ENCODE assay signal across 1 cellular context in the genomic region with DNA sequence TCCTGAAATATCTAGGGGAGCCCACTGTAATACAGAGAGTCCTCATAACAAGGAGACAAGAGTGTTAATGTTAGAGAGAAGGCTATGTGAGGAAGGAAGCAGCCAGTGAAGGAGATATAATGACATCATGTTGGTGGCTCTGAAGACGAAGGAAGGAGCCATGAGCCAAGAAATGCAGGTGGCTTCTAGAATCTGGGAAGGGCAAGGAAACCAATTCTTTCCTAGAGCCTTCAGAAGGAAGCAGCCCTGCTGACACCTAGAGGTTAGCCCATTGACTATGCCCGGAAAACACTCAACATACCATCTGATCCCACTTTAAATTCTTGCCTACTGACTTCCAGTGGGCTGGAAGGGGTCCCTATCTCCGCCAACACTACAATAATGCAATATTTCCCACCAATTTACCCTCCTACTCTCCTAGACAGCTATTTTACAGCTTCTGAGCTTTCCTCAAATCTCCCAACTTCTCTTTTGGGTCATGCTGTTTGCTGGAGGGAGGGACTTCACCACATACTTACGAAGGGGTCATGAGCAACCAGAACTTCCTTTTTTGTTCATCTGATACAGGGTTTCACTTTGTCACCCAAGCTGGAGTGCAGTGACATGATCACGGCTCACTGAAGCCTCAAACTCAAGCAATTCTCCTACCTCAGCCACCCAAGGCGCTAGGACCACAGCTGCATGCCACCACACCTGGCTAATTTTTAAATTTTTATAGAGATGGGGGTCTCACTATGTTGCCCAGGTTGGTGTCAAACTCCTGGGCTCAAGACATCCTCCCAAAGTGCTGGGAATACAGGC.
TF ChIP-seq lines count a peak whose summit lies in the region.

No MANE protein-coding gene starts in this region.

TF ChIP-seq in HepG2, 621 proteins besides CTCF, POLR2A, EP300 and RAD21:
- TF ChIP-seq TFDP1 (CRISPR knock-in tag; IDR thresholded peaks at IDR 0.05; ENCODE audit: borderline replicate concordance) (no peak), ZNF768 (CRISPR knock-in tag; IDR thresholded peaks at IDR 0.05) (no peak), HMGA1 (CRISPR knock-in tag; conservative IDR thresholded peaks at IDR 0.05) (no peak), GPN1 (CRISPR knock-in tag; IDR thresholded peaks at IDR 0.05; ENCODE audit: borderline replicate concordance) (no peak), ZBTB25 (CRISPR knock-in tag; IDR thresholded peaks at IDR 0.05) (no peak), CENPX (CRISPR knock-in tag; IDR thresholded peaks at IDR 0.05) (no peak), NPAS2 (CRISPR knock-in tag; IDR thresholded peaks at IDR 0.05; ENCODE audit: borderline replicate concordance) (no peak), ZNF24 (IDR thresholded peaks at IDR 0.05) (no peak), TCF12 (IDR thresholded peaks at IDR 0.05) (no peak), TCF12 (CRISPR knock-in tag; IDR thresholded peaks at IDR 0.05) (no peak)
- TF ChIP-seq, protein P1, sequence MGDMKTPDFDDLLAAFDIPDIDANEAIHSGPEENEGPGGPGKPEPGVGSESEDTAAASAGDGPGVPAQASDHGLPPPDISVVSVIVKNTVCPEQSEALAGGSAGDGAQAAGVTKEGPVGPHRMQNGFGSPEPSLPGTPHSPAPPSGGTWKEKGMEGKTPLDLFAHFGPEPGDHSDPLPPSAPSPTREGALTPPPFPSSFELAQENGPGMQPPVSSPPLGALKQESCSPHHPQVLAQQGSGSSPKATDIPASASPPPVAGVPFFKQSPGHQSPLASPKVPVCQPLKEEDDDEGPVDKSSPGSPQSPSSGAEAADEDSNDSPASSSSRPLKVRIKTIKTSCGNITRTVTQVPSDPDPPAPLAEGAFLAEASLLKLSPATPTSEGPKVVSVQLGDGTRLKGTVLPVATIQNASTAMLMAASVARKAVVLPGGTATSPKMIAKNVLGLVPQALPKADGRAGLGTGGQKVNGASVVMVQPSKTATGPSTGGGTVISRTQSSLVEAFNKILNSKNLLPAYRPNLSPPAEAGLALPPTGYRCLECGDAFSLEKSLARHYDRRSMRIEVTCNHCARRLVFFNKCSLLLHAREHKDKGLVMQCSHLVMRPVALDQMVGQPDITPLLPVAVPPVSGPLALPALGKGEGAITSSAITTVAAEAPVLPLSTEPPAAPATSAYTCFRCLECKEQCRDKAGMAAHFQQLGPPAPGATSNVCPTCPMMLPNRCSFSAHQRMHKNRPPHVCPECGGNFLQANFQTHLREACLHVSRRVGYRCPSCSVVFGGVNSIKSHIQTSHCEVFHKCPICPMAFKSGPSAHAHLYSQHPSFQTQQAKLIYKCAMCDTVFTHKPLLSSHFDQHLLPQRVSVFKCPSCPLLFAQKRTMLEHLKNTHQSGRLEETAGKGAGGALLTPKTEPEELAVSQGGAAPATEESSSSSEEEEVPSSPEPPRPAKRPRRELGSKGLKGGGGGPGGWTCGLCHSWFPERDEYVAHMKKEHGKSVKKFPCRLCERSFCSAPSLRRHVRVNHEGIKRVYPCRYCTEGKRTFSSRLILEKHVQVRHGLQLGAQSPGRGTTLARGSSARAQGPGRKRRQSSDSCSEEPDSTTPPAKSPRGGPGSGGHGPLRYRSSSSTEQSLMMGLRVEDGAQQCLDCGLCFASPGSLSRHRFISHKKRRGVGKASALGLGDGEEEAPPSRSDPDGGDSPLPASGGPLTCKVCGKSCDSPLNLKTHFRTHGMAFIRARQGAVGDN (CRISPR knock-in tag; IDR thresholded peaks at IDR 0.05), result no peak
- TF ChIP-seq, protein P2, sequence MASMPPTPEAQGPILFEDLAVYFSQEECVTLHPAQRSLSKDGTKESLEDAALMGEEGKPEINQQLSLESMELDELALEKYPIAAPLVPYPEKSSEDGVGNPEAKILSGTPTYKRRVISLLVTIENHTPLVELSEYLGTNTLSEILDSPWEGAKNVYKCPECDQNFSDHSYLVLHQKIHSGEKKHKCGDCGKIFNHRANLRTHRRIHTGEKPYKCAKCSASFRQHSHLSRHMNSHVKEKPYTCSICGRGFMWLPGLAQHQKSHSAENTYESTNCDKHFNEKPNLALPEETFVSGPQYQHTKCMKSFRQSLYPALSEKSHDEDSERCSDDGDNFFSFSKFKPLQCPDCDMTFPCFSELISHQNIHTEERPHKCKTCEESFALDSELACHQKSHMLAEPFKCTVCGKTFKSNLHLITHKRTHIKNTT (CRISPR knock-in tag; IDR thresholded peaks at IDR 0.05), result no peak
- TF ChIP-seq, protein P3, sequence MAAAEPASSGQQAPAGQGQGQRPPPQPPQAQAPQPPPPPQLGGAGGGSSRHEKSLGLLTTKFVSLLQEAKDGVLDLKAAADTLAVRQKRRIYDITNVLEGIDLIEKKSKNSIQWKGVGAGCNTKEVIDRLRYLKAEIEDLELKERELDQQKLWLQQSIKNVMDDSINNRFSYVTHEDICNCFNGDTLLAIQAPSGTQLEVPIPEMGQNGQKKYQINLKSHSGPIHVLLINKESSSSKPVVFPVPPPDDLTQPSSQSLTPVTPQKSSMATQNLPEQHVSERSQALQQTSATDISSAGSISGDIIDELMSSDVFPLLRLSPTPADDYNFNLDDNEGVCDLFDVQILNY (CRISPR knock-in tag; conservative IDR thresholded peaks at IDR 0.05), result no peak
